In genomic region chr16:47342055-47342454, GRCh38 we compare ENCODE assay signal across 26 cellular contexts.
"Had no signal": no experiment of that assay in that cellular context is flagged by ENCODE, and none has a peak within 500 bp of the region (broad histone marks: within the 10 kb centered on the region; RNA-seq: fewer than 3 reads in every experiment).

No MANE protein-coding gene starts in this region.

- ATAC-seq: activated CD8-positive, alpha-beta memory T cell treated with anti-CD3 and anti-CD28 coated beads, Interleukin-2, amount 10 ng/mL, durations not matched to agents 7 days and 5 days; activated naive CD4-positive, alpha-beta T cell treated with anti-CD3 and anti-CD28 coated beads, Interleukin-2, amount 50 U/mL, for 72 hours; Right ventricle myocardium inferior; T-cell had no signal

- H3K27ac Mint-ChIP-seq: activated B cell treated with CpG ODN at 0.5 μM for 24 hours; activated CD4-positive, alpha-beta T cell treated with anti-CD3 and anti-CD28 coated beads, Interleukin-2, amount 10 ng/mL, durations not matched to agents 24 days and 14 days; activated CD8-positive, alpha-beta memory T cell treated with anti-CD3 and anti-CD28 coated beads, Interleukin-2, amount 10 ng/mL, durations not matched to agents 7 days and 5 days; activated naive CD4-positive, alpha-beta T cell treated with anti-CD3 and anti-CD28 coated beads, Interleukin-2, amount 50 U/mL, for 72 hours; activated T-cell treated with anti-CD3 and anti-CD28 coated beads, Interleukin-2, amount 50 U/mL, for 24 hours; activated T-helper 1 cell treated with anti-CD3 and anti-CD28 coated beads, Interleukin-12 subunit alpha, Interleukin-12 subunit beta, Interleukin-2, Interleukin-4 antibody, amounts not matched to agents 30 ng/mL and 10 ng/mL and 1 ng/mL, durations not matched to agents 14 hours and 24 hours and 36 hours; T-cell had no signal

- H3K4me3 Mint-ChIP-seq: activated B cell treated with CpG ODN at 0.5 μM for 24 hours; activated CD4-positive, alpha-beta T cell treated with anti-CD3 and anti-CD28 coated beads, Interleukin-2, amount 10 ng/mL, durations not matched to agents 24 days and 14 days; activated CD8-positive, alpha-beta memory T cell treated with anti-CD3 and anti-CD28 coated beads, Interleukin-2, amount 10 ng/mL, durations not matched to agents 7 days and 5 days; activated T-cell treated with anti-CD3 and anti-CD28 coated beads, Interleukin-2, amount 50 U/mL, for 24 hours; activated T-helper 1 cell treated with anti-CD3 and anti-CD28 coated beads, Interleukin-12 subunit alpha, Interleukin-12 subunit beta, Interleukin-2, Interleukin-4 antibody, amounts not matched to agents 30 ng/mL and 10 ng/mL and 1 ng/mL, durations not matched to agents 14 hours and 24 hours and 36 hours; T-cell had no signal

- H3K4me3 ChIP-seq: SK-N-MC had no signal

- H3K27me3 Mint-ChIP-seq: activated B cell treated with CpG ODN at 0.5 μM for 24 hours; activated CD4-positive, alpha-beta T cell treated with anti-CD3 and anti-CD28 coated beads, Interleukin-2, amount 10 ng/mL, durations not matched to agents 24 days and 14 days; activated CD8-positive, alpha-beta memory T cell treated with anti-CD3 and anti-CD28 coated beads, Interleukin-2, amount 10 ng/mL, durations not matched to agents 7 days and 5 days; activated T-cell treated with anti-CD3 and anti-CD28 coated beads, Interleukin-2, amount 50 U/mL, for 24 hours; T-cell had no signal

- H3K4me2 ChIP-seq: KMS-11 had no signal

- FAIRE-seq: TTC549 had no signal

- DNase-seq: activated B cell treated with CpG ODN at 0.5 μM for 24 hours; activated CD4-positive, alpha-beta T cell treated with anti-CD3 and anti-CD28 coated beads for 1 hour; activated CD4-positive, alpha-beta T cell treated with anti-CD3 and anti-CD28 coated beads, Interleukin-2, amount 10 ng/mL, durations not matched to agents 24 days and 14 days; activated CD4-positive, alpha-beta T cell treated with anti-CD3 and anti-CD28 coated beads, Interleukin-2, amount 50 U/mL, for 48 hours; activated CD8-positive, alpha-beta memory T cell treated with anti-CD3 and anti-CD28 coated beads, Interleukin-2, amount 10 ng/mL, durations not matched to agents 7 days and 5 days; activated effector memory CD4-positive, alpha-beta T cell treated with anti-CD3 and anti-CD28 coated beads, Interleukin-2, amount 50 U/mL, for 16 hours; activated naive CD4-positive, alpha-beta T cell treated with Interleukin-2 at 50 U/mL for 16 hours; activated T-cell treated with anti-CD3 and anti-CD28 coated beads, Interleukin-2, amount 50 U/mL, for 24 hours; cerebellar nuclear complex; MM.1S; NCI-H1105; NCI-H1436; NCI-H1694 treated with DMSO at 0.1 percent for 48 hours; NCI-H2029 treated with DMSO at 0.1 percent for 48 hours; NCI-H524 treated with DMSO at 0.1 percent for 48 hours; NCI-H82; RPMI8226; T-cell; T-helper 2 cell; T1000 had no signal

- H3K4me1 Mint-ChIP-seq: activated B cell treated with CpG ODN at 0.5 μM for 24 hours; activated CD4-positive, alpha-beta T cell treated with anti-CD3 and anti-CD28 coated beads, Interleukin-2, amount 10 ng/mL, durations not matched to agents 24 days and 14 days; activated CD8-positive, alpha-beta memory T cell treated with anti-CD3 and anti-CD28 coated beads, Interleukin-2, amount 10 ng/mL, durations not matched to agents 7 days and 5 days had no signal

- H3K27ac ChIP-seq: KMS-11, SK-N-MC had no signal

- H3K9ac ChIP-seq: KMS-11 had no signal
